ENCODE assay signal across 18 cellular contexts in genomic region chr12:111991946-111992345, GRCh38. TPM values are rescaled to one million over a fixed set of nuclear protein-coding genes. Genes with fewer than 3 reads are reported as not detected.
DNase-seq lines count a peak whose midpoint lies in the region; ATAC-seq and TF ChIP-seq lines count a peak whose summit lies in the region.
"Had no signal": no experiment of that assay in that cellular context is flagged by ENCODE, and none has a peak within 500 bp of the region (broad histone marks: within the 10 kb centered on the region; RNA-seq: fewer than 3 reads in every experiment).

No MANE protein-coding gene starts in this region.

- no peak for ATAC-seq in right lobe of liver
- ATAC-seq: pancreas had no signal

- peaks cover 7% of the 10 kb centered on the region for H3K36me3 Mint-ChIP-seq in activated naive CD4-positive, alpha-beta T cell treated with anti-CD3 and anti-CD28 coated beads, Interleukin-2, amount 50 U/mL, for 24 hours

- no peaks in the 10 kb centered on the region for H3K9me3 ChIP-seq in right lobe of liver
- H3K9me3 ChIP-seq: pancreas, thoracic aorta had no signal

- DNase-seq in activated naive CD4-positive, alpha-beta T cell treated with Interleukin-2 at 50 U/mL for 16 hours, result no peak
- peak; percentile 36 for DNase-seq in OCI-M1 (lab: John Stamatoyannopoulos, UW)
- DNase-seq in choroid plexus epithelial cell (ENCODE audit: low read depth), result peak; percentile 36
- no peak for DNase-seq in right lobe of liver
- no peak for DNase-seq in activated gamma-delta T cell (lab: John Stamatoyannopoulos, UW)
- no peak for DNase-seq in caudate nucleus (lab: John Stamatoyannopoulos, UW)
- DNase-seq in GDM1 (lab: John Stamatoyannopoulos, UW), result no peak
- DNase-seq: activated CD4-positive, CD25-positive, alpha-beta regulatory T cell; activated effector memory CD4-positive, alpha-beta T cell treated with anti-CD3 and anti-CD28 coated beads, Interleukin-2, amount 50 U/mL, for 16 hours; DMS53; kidney; midbrain; pancreas; stimulated activated CD4-positive, alpha-beta T cell treated with anti-CD3 and anti-CD28 coated beads, Interleukin-12 subunit alpha, Interleukin-12 subunit beta, amount 100 ng/mL, for 4 hours had no signal

- TF ChIP-seq CTCF in choroid plexus epithelial cell (conservative IDR thresholded peaks at IDR 0.05; ENCODE audit: low read depth, low read length) (no peak), right lobe of liver (IDR thresholded peaks at IDR 0.05) (no peak)

- H3K27ac ChIP-seq in right lobe of liver (no peak overlapping the region), caudate nucleus (ENCODE audit: low read depth, low read length) (no peak overlapping the region)
- H3K27ac ChIP-seq: epithelial cell of prostate, pancreas, SK-N-MC, thoracic aorta had no signal

- peaks cover 0 to under 1% (median under 1%) of the 10 kb centered on the region in 4 donors for H3K4me1 ChIP-seq in right lobe of liver
- H3K4me1 ChIP-seq: pancreas had no signal

- peak overlapping the region; percentile 92 for H3K27ac Mint-ChIP-seq in activated naive CD4-positive, alpha-beta T cell treated with anti-CD3 and anti-CD28 coated beads, Interleukin-2, amount 50 U/mL, for 24 hours

- H3K4me3 Mint-ChIP-seq in activated naive CD4-positive, alpha-beta T cell treated with anti-CD3 and anti-CD28 coated beads, Interleukin-2, amount 50 U/mL, for 24 hours, result peak overlapping the region; percentile 64

- 80% methylated on average over 1 of the region's 4 CpGs for WGBS in right lobe of liver (ENCODE audit: insufficient coverage, low coverage, low lambda C conversion rate, missing lambda C conversion rate)

- intact Hi-C loops in right lobe of liver (cut with DNase I), result no loop called here

- no peaks in the 10 kb centered on the region for H3K9me3 Mint-ChIP-seq in activated naive CD4-positive, alpha-beta T cell treated with anti-CD3 and anti-CD28 coated beads, Interleukin-2, amount 50 U/mL, for 24 hours

- no peak overlapping the region for H3K4me3 ChIP-seq in choroid plexus epithelial cell (ENCODE audit: low read depth, low read length)
- H3K4me3 ChIP-seq in right lobe of liver, result no peak overlapping the region
- H3K4me3 ChIP-seq: pancreas, SK-N-MC, thoracic aorta had no signal

- H3K4me1 Mint-ChIP-seq in activated naive CD4-positive, alpha-beta T cell treated with anti-CD3 and anti-CD28 coated beads, Interleukin-2, amount 50 U/mL, for 24 hours, result peaks cover 75% of the 10 kb centered on the region

- no peak for TF ChIP-seq POLR2A in right lobe of liver (IDR thresholded peaks at IDR 0.05)

- no peaks in the 10 kb centered on the region for H3K36me3 ChIP-seq in right lobe of liver
- H3K36me3 ChIP-seq: pancreas, thoracic aorta had no signal

- no peaks in the 10 kb centered on the region for H3K27me3 ChIP-seq in right lobe of liver
- H3K27me3 ChIP-seq: pancreas had no signal

- H3K27me3 Mint-ChIP-seq in activated naive CD4-positive, alpha-beta T cell treated with anti-CD3 and anti-CD28 coated beads, Interleukin-2, amount 50 U/mL, for 24 hours, result no peaks in the 10 kb centered on the region

RNA-seq across cellular contexts. Expression of gene TMEM116, which starts 21.0 kb away (rescaled TPM):
- total RNA-seq in right lobe of liver, result 1 to 10 TPM; 3.6 to 8.9 (median 6.7) TPM

RNA-seq across cellular contexts. Expression of gene ERP29, which starts 21.3 kb away (rescaled TPM):
- total RNA-seq in right lobe of liver, result 100 to 1,000 TPM in 3 of 6 experiments, 10 to 100 TPM in 3; 41.7 to 124 (median 94.3) TPM

Comparison
In these comparisons a context has a peak if more than half of its experiments do, and no peak if none do; other contexts are left out.
1. DNase-seq: peak in OCI-M1 (single experiment) and choroid plexus epithelial cell (single experiment); none in activated naive CD4-positive, alpha-beta T cell treated with Interleukin-2 at 50 U/mL for 16 hours (single experiment), right lobe of liver (0 of 3), activated gamma-delta T cell (single experiment), caudate nucleus (0 of 61) and GDM1 (single experiment).